In genomic region chr18:9930299-9930884, GRCh38 we compare ENCODE assay signal across 16 cellular contexts. TPM values are rescaled to one million over a fixed set of nuclear protein-coding genes. Genes with fewer than 3 reads are reported as not detected.
DNase-seq lines count a peak whose midpoint lies in the region; ATAC-seq and TF ChIP-seq lines count a peak whose summit lies in the region.
"Had no signal": no experiment of that assay in that cellular context is flagged by ENCODE, and none has a peak within 500 bp of the region (broad histone marks: within the 10 kb centered on the region; RNA-seq: fewer than 3 reads in every experiment).

No MANE protein-coding gene starts in this region.

- H3K4me3 Mint-ChIP-seq in activated CD8-positive, alpha-beta T cell treated with anti-CD3 and anti-CD28 coated beads for 36 hours: no peak overlapping the region
- no peak overlapping the region for H3K4me3 Mint-ChIP-seq in activated CD8-positive, alpha-beta T cell treated with anti-CD3 and anti-CD28 coated beads, Interleukin-2, amount 10 ng/mL, durations not matched to agents 7 days and 5 days
- H3K4me3 Mint-ChIP-seq in T-helper 17 cell: no peak overlapping the region
- H3K4me3 Mint-ChIP-seq: CD14-positive monocyte had no signal

- H3K27me3 ChIP-seq in psoas muscle (ENCODE audit: insufficient read depth in 3 of 3, low read length in 2 of 3): no peaks in the 10 kb centered on the region
- H3K27me3 ChIP-seq in uterus: no peaks in the 10 kb centered on the region

- intact Hi-C loops in activated CD8-positive, alpha-beta T cell treated with anti-CD3 and anti-CD28 coated beads for 36 hours (cut with micrococcal nuclease): no loop called here
- intact Hi-C loops in psoas muscle (cut with DNase I): no loop called here
- intact Hi-C loops in uterus (cut with DNase I; ENCODE audit: low total_unique reads): no loop called here

- H3K27ac Mint-ChIP-seq in activated CD8-positive, alpha-beta T cell treated with anti-CD3 and anti-CD28 coated beads for 36 hours: peak overlapping the region; percentile 46
- no peak overlapping the region for H3K27ac Mint-ChIP-seq in activated CD8-positive, alpha-beta T cell treated with anti-CD3 and anti-CD28 coated beads, Interleukin-2, amount 10 ng/mL, durations not matched to agents 7 days and 5 days
- H3K27ac Mint-ChIP-seq in T-helper 17 cell: peak overlapping the region; percentile 8

- H3K4me1 ChIP-seq in psoas muscle: peaks cover 74% of the 10 kb centered on the region
- H3K4me1 ChIP-seq in uterus: peaks cover 0 to 9% of the 10 kb centered on the region in 2 donors

- H3K27ac ChIP-seq in psoas muscle (peak overlapping the region; percentile 9), uterus (no peak overlapping the region)
- H3K27ac ChIP-seq: 22Rv1 had no signal

- POLR2A ChIA-PET in activated CD8-positive, alpha-beta T cell treated with anti-CD3 and anti-CD28 coated beads for 36 hours (lab: Charles Lee): interaction anchor here (0.6 kb wide), 1 partner anchor 92 kb away, joined by 3 read pairs; no protein-coding TSS in a partner anchor
- POLR2A ChIA-PET in activated CD8-positive, alpha-beta T cell treated with anti-CD3 and anti-CD28 coated beads, Interleukin-2, amount 10 ng/mL, durations not matched to agents 7 days and 5 days (lab: Charles Lee): no interaction called here

- H3K27me3 Mint-ChIP-seq in activated CD8-positive, alpha-beta T cell treated with anti-CD3 and anti-CD28 coated beads for 36 hours: no peaks in the 10 kb centered on the region
- no peaks in the 10 kb centered on the region for H3K27me3 Mint-ChIP-seq in activated CD8-positive, alpha-beta T cell treated with anti-CD3 and anti-CD28 coated beads, Interleukin-2, amount 10 ng/mL, durations not matched to agents 7 days and 5 days (ENCODE audit: low read depth)
- H3K27me3 Mint-ChIP-seq in T-helper 17 cell: no peaks in the 10 kb centered on the region
- H3K27me3 Mint-ChIP-seq: CD8-positive, alpha-beta memory T cell had no signal

- no peak for TF ChIP-seq CTCF in activated CD8-positive, alpha-beta T cell treated with anti-CD3 and anti-CD28 coated beads for 36 hours (IDR thresholded peaks at IDR 0.05)
- TF ChIP-seq CTCF in psoas muscle (IDR thresholded peaks at IDR 0.05) (no peak), uterus (IDR thresholded peaks at IDR 0.05) (no peak)

- peaks cover 16% of the 10 kb centered on the region for H3K36me3 Mint-ChIP-seq in activated CD8-positive, alpha-beta T cell treated with anti-CD3 and anti-CD28 coated beads for 36 hours (ENCODE audit: low read depth)
- H3K36me3 Mint-ChIP-seq in activated CD8-positive, alpha-beta T cell treated with anti-CD3 and anti-CD28 coated beads, Interleukin-2, amount 10 ng/mL, durations not matched to agents 7 days and 5 days (ENCODE audit: low read depth): peaks cover 28% of the 10 kb centered on the region
- no peaks in the 10 kb centered on the region for H3K36me3 Mint-ChIP-seq in T-helper 17 cell (ENCODE audit: low read depth)

- no peaks in the 10 kb centered on the region for H3K9me3 Mint-ChIP-seq in activated CD8-positive, alpha-beta T cell treated with anti-CD3 and anti-CD28 coated beads for 36 hours
- no peaks in the 10 kb centered on the region for H3K9me3 Mint-ChIP-seq in activated CD8-positive, alpha-beta T cell treated with anti-CD3 and anti-CD28 coated beads, Interleukin-2, amount 10 ng/mL, durations not matched to agents 7 days and 5 days (ENCODE audit: insufficient read depth)
- H3K9me3 Mint-ChIP-seq: CD8-positive, alpha-beta memory T cell had no signal

- H3K4me3 ChIP-seq in psoas muscle: no peak overlapping the region
- H3K4me3 ChIP-seq in uterus: no peak overlapping the region
- H3K4me3 ChIP-seq: HAP-1 had no signal

- H3K9me3 ChIP-seq in T-helper 17 cell (ENCODE audit: control insufficient read depth, low read length, poor library complexity, severe bottlenecking) (no peaks in the 10 kb centered on the region), psoas muscle (no peaks in the 10 kb centered on the region), uterus (no peaks in the 10 kb centered on the region)
- H3K9me3 ChIP-seq: Caco-2, HAP-1 had no signal

- peaks cover 50% of the 10 kb centered on the region for H3K4me1 Mint-ChIP-seq in activated CD8-positive, alpha-beta T cell treated with anti-CD3 and anti-CD28 coated beads for 36 hours (ENCODE audit: low read depth)
- peaks cover 28% of the 10 kb centered on the region for H3K4me1 Mint-ChIP-seq in activated CD8-positive, alpha-beta T cell treated with anti-CD3 and anti-CD28 coated beads, Interleukin-2, amount 10 ng/mL, durations not matched to agents 7 days and 5 days (ENCODE audit: low read depth)
- peaks cover 25% of the 10 kb centered on the region for H3K4me1 Mint-ChIP-seq in T-helper 17 cell

- H3K36me3 ChIP-seq in psoas muscle (ENCODE audit: insufficient read depth in 1 of 2, low read depth in 1 of 2) (peaks cover 0 to 22% of the 10 kb centered on the region in 2 donors), uterus (no peaks in the 10 kb centered on the region)

- ATAC-seq in activated CD8-positive, alpha-beta T cell treated with anti-CD3 and anti-CD28 coated beads for 36 hours: no peak
- ATAC-seq in activated CD8-positive, alpha-beta T cell treated with anti-CD3 and anti-CD28 coated beads, Interleukin-2, amount 10 ng/mL, durations not matched to agents 7 days and 5 days: no peak
- ATAC-seq in T-helper 17 cell (no peak), psoas muscle (no peak)

- DNase-seq in activated CD8-positive, alpha-beta T cell treated with anti-CD3 and anti-CD28 coated beads for 36 hours: no peak
- no peak for DNase-seq in activated CD8-positive, alpha-beta T cell treated with anti-CD3 and anti-CD28 coated beads, Interleukin-2, amount 10 ng/mL, durations not matched to agents 7 days and 5 days
- DNase-seq in T-helper 17 cell: no peak
- DNase-seq in erythroblast (lab: John Stamatoyannopoulos, UW): peak; percentile 37 to 42
- no peak for DNase-seq in psoas muscle
- DNase-seq in stimulated activated CD4-positive, alpha-beta T cell treated with anti-CD3 and anti-CD28 coated beads, Interleukin-4, amount 100 ng/mL, for 1 hour: no peak
- no peak for DNase-seq in putamen (ENCODE audit: low spot score)
- no peak for DNase-seq in uterus
- DNase-seq: Caco-2; CD8-positive, alpha-beta memory T cell; DMS53; GF-D8 had no signal

- TF ChIP-seq POLR2A in erythroblast (IDR thresholded peaks at IDR 0.05; ENCODE audit: low read length): no peak
- no peak for TF ChIP-seq POLR2A in uterus (IDR thresholded peaks at IDR 0.05)

- 64 to 88% (median 76%) methylated on average over 3 of the region's 3 CpGs for WGBS in psoas muscle, 3 donors

- CTCF ChIA-PET in activated CD8-positive, alpha-beta T cell treated with anti-CD3 and anti-CD28 coated beads for 36 hours (lab: Charles Lee): no interaction called here
- CTCF ChIA-PET in activated CD8-positive, alpha-beta T cell treated with anti-CD3 and anti-CD28 coated beads, Interleukin-2, amount 10 ng/mL, durations not matched to agents 7 days and 5 days (lab: Charles Lee): no interaction called here

RNA-seq across cellular contexts. Expression of gene VAPA, which starts 16.6 kb away (rescaled TPM):
- 100 to 1,000 TPM; 146 to 152 TPM for total RNA-seq in activated CD8-positive, alpha-beta T cell treated with anti-CD3 and anti-CD28 coated beads for 36 hours
- 100 to 1,000 TPM; 138 to 142 TPM for total RNA-seq in activated CD8-positive, alpha-beta T cell treated with anti-CD3 and anti-CD28 coated beads, Interleukin-2, amount 10 ng/mL, durations not matched to agents 7 days and 5 days
- total RNA-seq in T-helper 17 cell (100 to 1,000 TPM; 149 to 161 TPM), psoas muscle (100 to 1,000 TPM; 168 to 259 (median 235) TPM), uterus (100 to 1,000 TPM; 119 to 253 (median 226) TPM)
- polyA plus RNA-seq in psoas muscle: 100 to 1,000 TPM; 173 to 328 (median 225) TPM

RNA-seq across cellular contexts. Expression of gene TXNDC2, which starts 44.6 kb away (rescaled TPM):
- not detected for total RNA-seq in activated CD8-positive, alpha-beta T cell treated with anti-CD3 and anti-CD28 coated beads for 36 hours
- total RNA-seq in activated CD8-positive, alpha-beta T cell treated with anti-CD3 and anti-CD28 coated beads, Interleukin-2, amount 10 ng/mL, durations not matched to agents 7 days and 5 days: not detected
- total RNA-seq in T-helper 17 cell (not detected), psoas muscle (under 1 TPM in 1 of 4 donors, not detected in 3; 0.19 TPM), uterus (under 1 TPM in 2 of 4 donors, not detected in 2; 0.07 to 0.24 TPM)
- under 1 TPM in 1 of 3 donors, not detected in 2; 0.04 TPM for polyA plus RNA-seq in psoas muscle
- total RNA-seq: Caco-2; CD8-positive, alpha-beta memory T cell had no signal
- polyA plus RNA-seq: CD8-positive, alpha-beta memory T cell; H1 had no signal

Comparison
In these comparisons a context has a peak if more than half of its experiments do, and no peak if none do; other contexts are left out.
1. DNase-seq: peak in erythroblast (2 of 2); none in activated CD8-positive, alpha-beta T cell treated with anti-CD3 and anti-CD28 coated beads for 36 hours (single experiment), activated CD8-positive, alpha-beta T cell treated with anti-CD3 and anti-CD28 coated beads, Interleukin-2, amount 10 ng/mL, durations not matched to agents 7 days and 5 days (single experiment), T-helper 17 cell (0 of 3), psoas muscle (0 of 2), stimulated activated CD4-positive, alpha-beta T cell treated with anti-CD3 and anti-CD28 coated beads, Interleukin-4, amount 100 ng/mL, for 1 hour (single experiment), putamen (single experiment) and uterus (0 of 2).